Comparison of ENCODE assay signal across 1 cellular context in genomic region chr5:76503929-76504328, GRCh38.
TF ChIP-seq lines count a peak whose summit lies in the region.

No MANE protein-coding gene starts in this region.

TF ChIP-seq in liver, 16 proteins besides CTCF, POLR2A, EP300 and RAD21 (continued from another document):
- TF ChIP-seq ZBTB33 (IDR thresholded peaks at IDR 0.05): peak; percentile 55
- TF ChIP-seq JUND (IDR thresholded peaks at IDR 0.05): peak; percentile 43 to 65
- TF ChIP-seq FOXA2 (IDR thresholded peaks at IDR 0.05): no peak
- no peak for TF ChIP-seq GABPA (IDR thresholded peaks at IDR 0.05 in 1 of 2, conservative IDR thresholded peaks at IDR 0.05 in 1 of 2)
- TF ChIP-seq MAX (IDR thresholded peaks at IDR 0.05): peak; percentile 85
- no peak for TF ChIP-seq ATF3 (IDR thresholded peaks at IDR 0.05)
- TF ChIP-seq RXRA (IDR thresholded peaks at IDR 0.05): peak; percentile 81 to 86
- peak; percentile 75 for TF ChIP-seq SP1 (IDR thresholded peaks at IDR 0.05)
- peak; percentile 42 for TF ChIP-seq YY1 (IDR thresholded peaks at IDR 0.05)
- no peak for TF ChIP-seq REST (IDR thresholded peaks at IDR 0.05)
